In the genomic region with DNA sequence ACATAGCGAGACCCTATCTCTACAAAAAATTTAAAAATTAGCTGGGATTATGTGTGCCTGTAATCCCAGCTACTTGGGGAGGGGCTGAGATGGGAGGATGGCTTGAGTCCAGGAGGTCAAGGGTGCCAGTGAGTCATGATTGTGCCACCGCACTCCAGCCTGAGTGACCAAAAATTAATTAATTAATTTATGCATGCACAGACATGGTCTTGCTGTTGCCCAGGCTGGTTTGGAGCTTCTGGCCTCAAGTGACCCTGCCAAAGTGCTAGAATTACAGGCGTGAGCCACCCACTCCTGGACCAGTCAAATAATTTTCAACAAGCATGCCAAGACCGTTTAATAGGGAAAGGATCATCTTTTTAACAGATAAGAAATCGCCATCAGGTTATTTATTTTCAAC, we compare ENCODE assay signal across 23 cellular contexts. TPM values are rescaled to one million over a fixed set of nuclear protein-coding genes. Genes with fewer than 3 reads are reported as not detected.
"Had no signal": no experiment of that assay in that cellular context is flagged by ENCODE, and none has a peak within 500 bp of the region (broad histone marks: within the 10 kb centered on the region; RNA-seq: fewer than 3 reads in every experiment).

No MANE protein-coding gene starts in this region.

- H3K4me1 ChIP-seq: ascending aorta, esophagus squamous epithelium, gastroesophageal sphincter had no signal

- H3K4me3 ChIP-seq: ascending aorta, esophagus squamous epithelium, gastroesophageal sphincter, neural progenitor cell, thyroid gland had no signal

- H3K9me3 ChIP-seq: ascending aorta, esophagus squamous epithelium, gastroesophageal sphincter, thyroid gland had no signal

- H3K4me3 Mint-ChIP-seq: activated CD4-positive, alpha-beta T cell treated with anti-CD3 and anti-CD28 coated beads, Interleukin-2, amount 10 ng/mL, durations not matched to agents 7 days and 5 days; activated CD8-positive, alpha-beta T cell treated with anti-CD3 and anti-CD28 coated beads, Interleukin-2, amount 10 ng/mL, durations not matched to agents 7 days and 5 days; activated T-helper 17 cell treated with anti-CD3 and anti-CD28 coated beads, Interleukin-2, amount 50 U/mL, for 72 hours; effector memory CD8-positive, alpha-beta T cell; naive thymus-derived CD8-positive, alpha-beta T cell; neural progenitor cell; stimulated activated naive CD8-positive, alpha-beta T cell treated with anti-CD3 and anti-CD28 coated beads, Interleukin-15, Interleukin-2, amounts not matched to agents 100 ng/mL and 50 ng/mL, for 24 hours; T-helper 2 cell treated with Interferon-gamma antibody and Interleukin-4, amounts not matched to agents 5 μg/mL and 100 μg/mL, for 36 hours had no signal

- H3K27me3 ChIP-seq: ascending aorta, brain microvascular endothelial cell, esophagus squamous epithelium, gastroesophageal sphincter, neural progenitor cell, thyroid gland had no signal

- H3K27ac ChIP-seq: ascending aorta, brain microvascular endothelial cell, esophagus squamous epithelium, gastroesophageal sphincter, neural progenitor cell, WERI-Rb-1 had no signal

- H3K27me3 Mint-ChIP-seq: activated CD4-positive, alpha-beta T cell treated with anti-CD3 and anti-CD28 coated beads, Interleukin-2, amount 10 ng/mL, durations not matched to agents 7 days and 5 days; activated T-helper 17 cell treated with anti-CD3 and anti-CD28 coated beads, Interleukin-2, amount 50 U/mL, for 72 hours; effector memory CD8-positive, alpha-beta T cell; naive thymus-derived CD8-positive, alpha-beta T cell; progenitor cell of endocrine pancreas; stimulated activated naive CD8-positive, alpha-beta T cell treated with anti-CD3 and anti-CD28 coated beads, Interleukin-15, Interleukin-2, amounts not matched to agents 100 ng/mL and 50 ng/mL, for 24 hours had no signal

- H3K4me1 Mint-ChIP-seq: activated CD4-positive, alpha-beta T cell treated with anti-CD3 and anti-CD28 coated beads, Interleukin-2, amount 10 ng/mL, durations not matched to agents 7 days and 5 days; activated T-helper 17 cell treated with anti-CD3 and anti-CD28 coated beads, Interleukin-2, amount 50 U/mL, for 72 hours; neural progenitor cell had no signal

- H3K9me3 Mint-ChIP-seq: activated CD4-positive, alpha-beta T cell treated with anti-CD3 and anti-CD28 coated beads, Interleukin-2, amount 10 ng/mL, durations not matched to agents 7 days and 5 days; activated naive CD4-positive, alpha-beta T cell treated with anti-CD3 and anti-CD28 coated beads, Interleukin-2, amount 50 U/mL, for 72 hours; activated T-helper 17 cell treated with anti-CD3 and anti-CD28 coated beads, Interleukin-2, amount 50 U/mL, for 72 hours; effector memory CD8-positive, alpha-beta T cell; naive thymus-derived CD8-positive, alpha-beta T cell; neural progenitor cell; stimulated activated naive CD8-positive, alpha-beta T cell treated with anti-CD3 and anti-CD28 coated beads, Interleukin-15, Interleukin-2, amounts not matched to agents 100 ng/mL and 50 ng/mL, for 24 hours; T-helper 2 cell treated with Interferon-gamma antibody and Interleukin-4, amounts not matched to agents 5 μg/mL and 100 μg/mL, for 36 hours had no signal

- H3K4me2 ChIP-seq: neural progenitor cell had no signal

- H3K9ac ChIP-seq: neural progenitor cell had no signal

- ATAC-seq: activated CD8-positive, alpha-beta T cell treated with anti-CD3 and anti-CD28 coated beads, Interleukin-2, amount 10 ng/mL, durations not matched to agents 7 days and 5 days; activated naive CD4-positive, alpha-beta T cell treated with anti-CD3 and anti-CD28 coated beads, Interleukin-2, amount 50 U/mL, for 72 hours; activated T-helper 17 cell treated with anti-CD3 and anti-CD28 coated beads, Interleukin-2, amount 50 U/mL, for 72 hours; effector memory CD8-positive, alpha-beta T cell; gastroesophageal sphincter; naive thymus-derived CD8-positive, alpha-beta T cell had no signal

- H3K27ac Mint-ChIP-seq: activated CD4-positive, alpha-beta T cell treated with anti-CD3 and anti-CD28 coated beads, Interleukin-2, amount 10 ng/mL, durations not matched to agents 7 days and 5 days; activated CD8-positive, alpha-beta T cell treated with anti-CD3 and anti-CD28 coated beads, Interleukin-2, amount 10 ng/mL, durations not matched to agents 7 days and 5 days; activated T-helper 17 cell treated with anti-CD3 and anti-CD28 coated beads, Interleukin-2, amount 50 U/mL, for 72 hours; neural progenitor cell; progenitor cell of endocrine pancreas; stimulated activated naive CD8-positive, alpha-beta T cell treated with anti-CD3 and anti-CD28 coated beads, Interleukin-15, Interleukin-2, amounts not matched to agents 100 ng/mL and 50 ng/mL, for 24 hours; T-helper 2 cell treated with Interferon-gamma antibody and Interleukin-4, amounts not matched to agents 5 μg/mL and 100 μg/mL, for 36 hours had no signal

- DNase-seq: activated CD4-positive, alpha-beta T cell treated with anti-CD3 and anti-CD28 coated beads, Interleukin-2, amount 10 ng/mL, durations not matched to agents 7 days and 5 days; activated CD4-positive, CD25-positive, alpha-beta regulatory T cell treated with anti-CD3 and anti-CD28 coated beads, Interleukin-2, amount 50 U/mL, for 72 hours; activated CD8-positive, alpha-beta T cell treated with anti-CD3 and anti-CD28 coated beads, Interleukin-2, amount 10 ng/mL, durations not matched to agents 7 days and 5 days; brain microvascular endothelial cell; central memory CD4-positive, alpha-beta T cell; effector memory CD8-positive, alpha-beta T cell; esophagus squamous epithelium; islet precursor cell; left colon; naive thymus-derived CD8-positive, alpha-beta T cell; stimulated activated CD4-positive, alpha-beta T cell treated with anti-CD3 and anti-CD28 coated beads, Interleukin-4, amount 100 ng/mL, for 24 hours; thyroid gland; WERI-Rb-1 had no signal

- H2AFZ ChIP-seq: neural progenitor cell had no signal

- FAIRE-seq: colon had no signal

- H3K36me3 ChIP-seq: neural progenitor cell had no signal

RNA-seq across cellular contexts. Expression of a gene that starts 57.7 kb away (rescaled TPM):
- total RNA-seq: dermis microvascular lymphatic vessel endothelial cell; naive thymus-derived CD8-positive, alpha-beta T cell had no signal
